1 cellular context compared by ENCODE assay signal in the genomic region with DNA sequence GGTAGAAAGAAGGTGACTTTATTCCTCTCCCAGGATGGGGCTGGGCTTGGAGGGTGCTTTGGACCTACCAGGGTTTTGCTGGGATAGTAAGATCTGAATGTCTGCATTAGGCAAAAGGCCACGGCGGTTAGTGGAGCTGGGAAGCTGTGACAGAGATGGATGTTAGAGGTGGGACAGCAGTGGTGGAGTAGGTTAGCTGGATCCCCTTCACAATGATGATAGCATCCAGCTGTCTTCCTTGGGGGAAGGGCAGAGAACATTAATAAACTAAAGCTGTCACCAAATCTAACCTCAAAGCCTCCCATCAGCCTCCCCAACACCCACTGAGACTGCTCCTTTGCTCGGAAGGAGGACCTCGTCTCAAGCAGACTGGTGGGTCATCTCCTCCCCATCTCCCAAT.
A peak's percentile ranks its signal among the peaks of the same experiment; 100 is the strongest.
TF ChIP-seq lines count a peak whose summit lies in the region.

No MANE protein-coding gene starts in this region.

TF ChIP-seq in K562, 482 proteins besides CTCF, POLR2A, EP300 and RAD21 (continued from another document and continues in another):
- no peak for TF ChIP-seq AFF4 (CRISPR knock-in tag; IDR thresholded peaks at IDR 0.05)
- TF ChIP-seq, protein P1, sequence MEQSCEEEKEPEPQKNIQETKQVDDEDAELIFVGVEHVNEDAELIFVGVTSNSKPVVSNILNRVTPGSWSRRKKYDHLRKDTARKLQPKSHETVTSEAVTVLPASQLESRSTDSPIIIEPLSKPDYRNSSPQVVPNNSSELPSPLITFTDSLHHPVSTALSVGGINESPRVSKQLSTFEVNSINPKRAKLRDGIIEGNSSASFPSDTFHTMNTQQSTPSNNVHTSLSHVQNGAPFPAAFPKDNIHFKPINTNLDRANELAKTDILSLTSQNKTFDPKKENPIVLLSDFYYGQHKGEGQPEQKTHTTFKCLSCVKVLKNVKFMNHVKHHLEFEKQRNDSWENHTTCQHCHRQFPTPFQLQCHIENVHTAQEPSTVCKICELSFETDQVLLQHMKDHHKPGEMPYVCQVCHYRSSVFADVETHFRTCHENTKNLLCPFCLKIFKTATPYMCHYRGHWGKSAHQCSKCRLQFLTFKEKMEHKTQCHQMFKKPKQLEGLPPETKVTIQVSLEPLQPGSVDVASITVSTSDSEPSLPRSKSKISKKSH (CRISPR knock-in tag; IDR thresholded peaks at IDR 0.05), result no peak
- TF ChIP-seq ZNF695 (CRISPR knock-in tag; IDR thresholded peaks at IDR 0.05), result no peak
- no peak for TF ChIP-seq ZNF644 (tag; IDR thresholded peaks at IDR 0.05; ENCODE audit: low read depth)
- peak; percentile 84 for TF ChIP-seq PKNOX1 (IDR thresholded peaks at IDR 0.05)
- TF ChIP-seq ARID3B (CRISPR knock-in tag; IDR thresholded peaks at IDR 0.05; ENCODE audit: borderline replicate concordance), result no peak
- TF ChIP-seq CTBP1 (IDR thresholded peaks at IDR 0.05; ENCODE audit: borderline replicate concordance), result peak; percentile 37; the same call in 1 of the 2 replicates
- TF ChIP-seq ZNF224 (CRISPR knock-in tag; IDR thresholded peaks at IDR 0.05), result no peak
- TF ChIP-seq PBX2 (CRISPR knock-in tag; IDR thresholded peaks at IDR 0.05; ENCODE audit: low read depth), result no peak
- TF ChIP-seq PBX2 (tag; conservative IDR thresholded peaks at IDR 0.05; ENCODE audit: low read depth), result peak; percentile 88
- TF ChIP-seq ZNF282 (CRISPR knock-in tag; IDR thresholded peaks at IDR 0.05), result no peak
- no peak for TF ChIP-seq BDP1 (IDR thresholded peaks at IDR 0.05; ENCODE audit: insufficient read depth, insufficient read length)
- TF ChIP-seq ZNF354B (CRISPR knock-in tag; IDR thresholded peaks at IDR 0.05), result no peak
- TF ChIP-seq GTF2E2 (tag; IDR thresholded peaks at IDR 0.05), result no peak
- peak; percentile 94 for TF ChIP-seq MEIS2 (IDR thresholded peaks at IDR 0.05; ENCODE audit: partially characterized antibody)
- no peak for TF ChIP-seq HNRNPL (IDR thresholded peaks at IDR 0.05; ENCODE audit: low read depth, low read length)
- TF ChIP-seq, protein P2, sequence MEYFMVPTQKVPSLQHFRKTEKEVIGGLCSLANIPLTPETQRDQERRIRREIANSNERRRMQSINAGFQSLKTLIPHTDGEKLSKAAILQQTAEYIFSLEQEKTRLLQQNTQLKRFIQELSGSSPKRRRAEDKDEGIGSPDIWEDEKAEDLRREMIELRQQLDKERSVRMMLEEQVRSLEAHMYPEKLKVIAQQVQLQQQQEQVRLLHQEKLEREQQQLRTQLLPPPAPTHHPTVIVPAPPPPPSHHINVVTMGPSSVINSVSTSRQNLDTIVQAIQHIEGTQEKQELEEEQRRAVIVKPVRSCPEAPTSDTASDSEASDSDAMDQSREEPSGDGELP (CRISPR knock-in tag; IDR thresholded peaks at IDR 0.05; ENCODE audit: borderline replicate concordance), result peak; percentile 40; the same call in 1 of the 2 replicates
- TF ChIP-seq, protein P3, sequence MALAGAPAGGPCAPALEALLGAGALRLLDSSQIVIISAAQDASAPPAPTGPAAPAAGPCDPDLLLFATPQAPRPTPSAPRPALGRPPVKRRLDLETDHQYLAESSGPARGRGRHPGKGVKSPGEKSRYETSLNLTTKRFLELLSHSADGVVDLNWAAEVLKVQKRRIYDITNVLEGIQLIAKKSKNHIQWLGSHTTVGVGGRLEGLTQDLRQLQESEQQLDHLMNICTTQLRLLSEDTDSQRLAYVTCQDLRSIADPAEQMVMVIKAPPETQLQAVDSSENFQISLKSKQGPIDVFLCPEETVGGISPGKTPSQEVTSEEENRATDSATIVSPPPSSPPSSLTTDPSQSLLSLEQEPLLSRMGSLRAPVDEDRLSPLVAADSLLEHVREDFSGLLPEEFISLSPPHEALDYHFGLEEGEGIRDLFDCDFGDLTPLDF (CRISPR knock-in tag; IDR thresholded peaks at IDR 0.05), result no peak
- no peak for TF ChIP-seq NFATC3 (IDR thresholded peaks at IDR 0.05)
- TF ChIP-seq SIX5 (IDR thresholded peaks at IDR 0.05; ENCODE audit: borderline replicate concordance in 1 of 2, insufficient read depth in 1 of 2, low read depth in 1 of 2, low read length in 2 of 2), result no peak
- TF ChIP-seq, protein P4, sequence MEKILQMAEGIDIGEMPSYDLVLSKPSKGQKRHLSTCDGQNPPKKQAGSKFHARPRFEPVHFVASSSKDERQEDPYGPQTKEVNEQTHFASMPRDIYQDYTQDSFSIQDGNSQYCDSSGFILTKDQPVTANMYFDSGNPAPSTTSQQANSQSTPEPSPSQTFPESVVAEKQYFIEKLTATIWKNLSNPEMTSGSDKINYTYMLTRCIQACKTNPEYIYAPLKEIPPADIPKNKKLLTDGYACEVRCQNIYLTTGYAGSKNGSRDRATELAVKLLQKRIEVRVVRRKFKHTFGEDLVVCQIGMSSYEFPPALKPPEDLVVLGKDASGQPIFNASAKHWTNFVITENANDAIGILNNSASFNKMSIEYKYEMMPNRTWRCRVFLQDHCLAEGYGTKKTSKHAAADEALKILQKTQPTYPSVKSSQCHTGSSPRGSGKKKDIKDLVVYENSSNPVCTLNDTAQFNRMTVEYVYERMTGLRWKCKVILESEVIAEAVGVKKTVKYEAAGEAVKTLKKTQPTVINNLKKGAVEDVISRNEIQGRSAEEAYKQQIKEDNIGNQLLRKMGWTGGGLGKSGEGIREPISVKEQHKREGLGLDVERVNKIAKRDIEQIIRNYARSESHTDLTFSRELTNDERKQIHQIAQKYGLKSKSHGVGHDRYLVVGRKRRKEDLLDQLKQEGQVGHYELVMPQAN (IDR thresholded peaks at IDR 0.05; ENCODE audit: borderline replicate concordance), result no peak
- TF ChIP-seq ZNF239 (CRISPR knock-in tag; IDR thresholded peaks at IDR 0.05), result no peak
- no peak for TF ChIP-seq E2F3 (CRISPR knock-in tag; IDR thresholded peaks at IDR 0.05)
- no peak for TF ChIP-seq MTA1 (IDR thresholded peaks at IDR 0.05; ENCODE audit: borderline replicate concordance)
- no peak for TF ChIP-seq ZNF253 (CRISPR knock-in tag; conservative IDR thresholded peaks at IDR 0.05)
- TF ChIP-seq, protein P5, sequence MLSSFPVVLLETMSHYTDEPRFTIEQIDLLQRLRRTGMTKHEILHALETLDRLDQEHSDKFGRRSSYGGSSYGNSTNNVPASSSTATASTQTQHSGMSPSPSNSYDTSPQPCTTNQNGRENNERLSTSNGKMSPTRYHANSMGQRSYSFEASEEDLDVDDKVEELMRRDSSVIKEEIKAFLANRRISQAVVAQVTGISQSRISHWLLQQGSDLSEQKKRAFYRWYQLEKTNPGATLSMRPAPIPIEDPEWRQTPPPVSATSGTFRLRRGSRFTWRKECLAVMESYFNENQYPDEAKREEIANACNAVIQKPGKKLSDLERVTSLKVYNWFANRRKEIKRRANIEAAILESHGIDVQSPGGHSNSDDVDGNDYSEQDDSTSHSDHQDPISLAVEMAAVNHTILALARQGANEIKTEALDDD (IDR thresholded peaks at IDR 0.05), result no peak
- no peak for TF ChIP-seq CGGBP1 (CRISPR knock-in tag; IDR thresholded peaks at IDR 0.05)
- TF ChIP-seq RBM25 (IDR thresholded peaks at IDR 0.05; ENCODE audit: low read depth, low read length, severe bottlenecking), result peak; percentile 11
- no peak for TF ChIP-seq PHF20 (IDR thresholded peaks at IDR 0.05; ENCODE audit: partially characterized antibody)
- TF ChIP-seq MBD2 (IDR thresholded peaks at IDR 0.05; ENCODE audit: borderline replicate concordance, low read depth), result no peak
- no peak for TF ChIP-seq PCBP2 (IDR thresholded peaks at IDR 0.05; ENCODE audit: low read depth, low read length, poor library complexity, severe bottlenecking)
- TF ChIP-seq TAF15 (IDR thresholded peaks at IDR 0.05; ENCODE audit: low read depth, low read length), result no peak
- TF ChIP-seq ZNF780A (CRISPR knock-in tag; IDR thresholded peaks at IDR 0.05), result no peak
- no peak for TF ChIP-seq ZNF24 (IDR thresholded peaks at IDR 0.05)
- TF ChIP-seq RCOR1 (IDR thresholded peaks at IDR 0.05; ENCODE audit: borderline replicate concordance in 1 of 2, low read depth in 2 of 2, low read length in 2 of 2), result peak in 1 of 2 experiments; percentile 54; a peak in 1 of 4 replicates
- peak; percentile 56 for TF ChIP-seq PRDM10 (IDR thresholded peaks at IDR 0.05; ENCODE audit: partially characterized antibody)
